Comparison of ENCODE assay signal across 8 cellular contexts in the genomic region with DNA sequence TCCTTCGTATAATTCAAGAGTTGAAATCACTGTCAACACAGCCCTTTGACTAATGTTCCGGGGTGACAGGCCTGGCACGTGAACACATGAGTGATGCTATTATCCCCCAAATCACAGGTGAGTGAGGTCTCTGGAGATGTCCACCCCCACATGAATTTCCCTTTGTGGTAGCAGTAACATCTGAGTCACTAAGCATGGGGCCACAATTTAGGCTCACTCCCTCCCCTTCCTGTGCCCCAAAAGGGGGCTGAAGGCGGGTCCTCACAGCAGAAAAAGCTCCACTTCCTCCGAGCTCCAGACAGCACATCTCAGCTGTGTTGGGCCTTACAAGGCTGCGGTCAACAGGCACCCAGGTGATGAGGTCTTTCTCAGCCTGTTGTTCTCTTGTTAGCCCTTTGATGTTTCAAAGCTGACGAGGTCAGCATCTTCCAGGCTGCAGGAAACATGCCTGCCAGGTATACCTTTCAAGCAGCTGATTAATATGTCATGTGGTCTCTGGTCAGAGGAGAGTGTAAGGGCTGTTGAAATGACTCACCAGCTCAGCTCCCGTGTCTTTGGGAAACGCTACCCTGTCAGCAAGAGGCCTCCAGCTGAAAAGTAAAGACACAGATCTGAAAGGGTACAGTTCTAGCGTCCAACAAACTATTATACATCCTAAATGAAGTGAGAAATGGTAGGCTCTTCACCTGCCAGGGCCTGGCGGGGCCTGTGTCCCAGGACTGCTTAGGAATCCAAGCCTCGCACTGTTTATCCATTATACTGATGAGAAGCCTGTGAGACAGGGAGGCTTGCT.
A peak's percentile ranks its signal among the peaks of the same experiment; 100 is the strongest.
DNase-seq lines count a peak whose midpoint lies in the region; ATAC-seq and TF ChIP-seq lines count a peak whose summit lies in the region.

No MANE protein-coding gene starts in this region.

- peak overlapping the region; percentile 78 for H3K4ac ChIP-seq in trophoblast cell (ENCODE audit: low read depth, low read length)

- H2AK5ac ChIP-seq in trophoblast cell (ENCODE audit: low read length), result peak overlapping the region; percentile 90

- peaks cover 41 to 43% of the 10 kb centered on the region in 2 experiments for H3K4me1 ChIP-seq in trophoblast cell (ENCODE audit: control insufficient read depth in 1 of 2, insufficient read depth in 2 of 2, low read length in 2 of 2)

- H3K36me3 Mint-ChIP-seq in CD14-positive monocyte (peaks cover 11 to 12% of the 10 kb centered on the region in 2 donors), activated B cell treated with CpG ODN at 0.5 μM for 24 hours (ENCODE audit: low read depth) (peaks cover 11% of the 10 kb centered on the region), glutamatergic neuron (ENCODE audit: unreplicated experiment) (peaks cover 7% of the 10 kb centered on the region)
- peaks cover 10% of the 10 kb centered on the region for H3K36me3 Mint-ChIP-seq in central memory CD8-positive, alpha-beta T cell (ENCODE audit: insufficient read depth)

- peak overlapping the region; percentile 10 for H3K4me3 ChIP-seq in trophoblast cell (ENCODE audit: low read depth, low read length)

- H4K8ac ChIP-seq in trophoblast cell (ENCODE audit: low read depth, low read length), result peak overlapping the region; percentile 86

- H3K27me3 ChIP-seq in trophoblast cell (ENCODE audit: insufficient read depth, low read length), result no peaks in the 10 kb centered on the region

- peak overlapping the region; percentile 97 for H2BK5ac ChIP-seq in trophoblast cell (ENCODE audit: low read depth, low read length, poor library complexity)

- peak overlapping the region; percentile 25 for H4K12ac ChIP-seq in trophoblast cell (ENCODE audit: low read depth, low read length)

- POLR2A ChIA-PET in activated B cell treated with CpG ODN at 0.5 μM for 24 hours (lab: Charles Lee), result interaction anchor here (0.7 to 10.6 kb wide), 50 partner anchors 9 to 436 kb away, joined by 3 to 604 read pairs (median 5); a partner anchor contains a TSS

- H2AFZ ChIP-seq in trophoblast cell (ENCODE audit: insufficient read depth, low read length, poor library complexity), result no peak overlapping the region

- H3K27ac Mint-ChIP-seq in CD14-positive monocyte, result peak overlapping the region; percentile 100
- H3K27ac Mint-ChIP-seq in activated B cell treated with CpG ODN at 0.5 μM for 24 hours, result peak overlapping the region; percentile 97
- peak overlapping the region; percentile 90 for H3K27ac Mint-ChIP-seq in central memory CD8-positive, alpha-beta T cell (ENCODE audit: low read depth)
- H3K27ac Mint-ChIP-seq in glutamatergic neuron (ENCODE audit: unreplicated experiment), result no peak overlapping the region

- no peak for TF ChIP-seq CTCF in CD14-positive monocyte (IDR thresholded peaks at IDR 0.05)
- TF ChIP-seq CTCF in activated B cell treated with CpG ODN at 0.5 μM for 24 hours (IDR thresholded peaks at IDR 0.05), result no peak
- no peak for TF ChIP-seq CTCF in glutamatergic neuron (IDR thresholded peaks at IDR 0.05; ENCODE audit: partially characterized antibody, unreplicated experiment)

- peak overlapping the region; percentile 90 for H2BK12ac ChIP-seq in trophoblast cell (ENCODE audit: low read length)

- ATAC-seq in GM19467 (IDR thresholded peaks at IDR 0.05; ENCODE audit: unreplicated experiment) (peak; percentile 71), HG03571 (IDR thresholded peaks at IDR 0.05; ENCODE audit: unreplicated experiment) (peak; percentile 66), activated B cell treated with CpG ODN at 0.5 μM for 24 hours (ENCODE audit: low read depth) (peak; percentile 76)
- peak; percentile 88 for ATAC-seq in central memory CD8-positive, alpha-beta T cell (replicated peaks; ENCODE audit: extremely low read depth, poor library complexity, severe bottlenecking)

- H3K4me1 Mint-ChIP-seq in CD14-positive monocyte (peaks cover 75% of the 10 kb centered on the region), activated B cell treated with CpG ODN at 0.5 μM for 24 hours (peaks cover 86% of the 10 kb centered on the region), glutamatergic neuron (ENCODE audit: low read depth, unreplicated experiment) (peaks cover 5% of the 10 kb centered on the region)
- peaks cover 59% of the 10 kb centered on the region for H3K4me1 Mint-ChIP-seq in central memory CD8-positive, alpha-beta T cell

- H3K27me3 Mint-ChIP-seq in CD14-positive monocyte (ENCODE audit: low read depth in 3 of 3) (peaks cover 0 to 4% (median 1%) of the 10 kb centered on the region in 3 donors), activated B cell treated with CpG ODN at 0.5 μM for 24 hours (no peaks in the 10 kb centered on the region), glutamatergic neuron (ENCODE audit: unreplicated experiment) (peaks cover 1% of the 10 kb centered on the region)
- H3K27me3 Mint-ChIP-seq in central memory CD8-positive, alpha-beta T cell, result no peaks in the 10 kb centered on the region

- H3K4me2 ChIP-seq in trophoblast cell (ENCODE audit: low read length), result peak overlapping the region; percentile 27

- peak overlapping the region; percentile 95 for H3K27ac ChIP-seq in trophoblast cell (ENCODE audit: low read depth, low read length)

- no peaks in the 10 kb centered on the region for H3K36me3 ChIP-seq in trophoblast cell (ENCODE audit: control insufficient read depth in 1 of 2, insufficient read depth in 2 of 2, low read length in 2 of 2)

- no peak overlapping the region for H3K23ac ChIP-seq in trophoblast cell (ENCODE audit: low read length)

- H3K9me3 Mint-ChIP-seq in CD14-positive monocyte, result peaks cover 0 to 6% (median 0%) of the 10 kb centered on the region in 7 donors
- H3K9me3 Mint-ChIP-seq in activated B cell treated with CpG ODN at 0.5 μM for 24 hours, result no peaks in the 10 kb centered on the region
- no peaks in the 10 kb centered on the region for H3K9me3 Mint-ChIP-seq in central memory CD8-positive, alpha-beta T cell
- H3K9me3 Mint-ChIP-seq in glutamatergic neuron (ENCODE audit: unreplicated experiment), result peaks cover 2% of the 10 kb centered on the region

- intact Hi-C loops in CD14-positive monocyte (cut with micrococcal nuclease) (loop anchor here (5.0 to 10.0 kb wide), 5 partner anchors 57 to 291 kb away; a partner anchor contains a TSS), activated B cell treated with CpG ODN at 0.5 μM for 24 hours (cut with micrococcal nuclease) (loop anchor here (1.0 to 2.0 kb wide), 10 partner anchors 57 to 437 kb away; a partner anchor contains a TSS)

- WGBS in trophoblast cell (ENCODE audit: extremely low coverage, insufficient coverage, insufficient read length), result no CpG with 5 or more reads among the region's 12 CpGs

- H3K18ac ChIP-seq in trophoblast cell (ENCODE audit: low read length), result peak overlapping the region; percentile 96

- H3K79me1 ChIP-seq in trophoblast cell (ENCODE audit: low read length), result peaks cover 57% of the 10 kb centered on the region

- peak; percentile 88 for DNase-seq in CD14-positive monocyte (ENCODE audit: low spot score)
- peak; percentile 65 for DNase-seq in activated B cell treated with CpG ODN at 0.5 μM for 24 hours
- DNase-seq in central memory CD8-positive, alpha-beta T cell (ENCODE audit: low spot score in 2 of 2), result peak; percentile 55 to 77
- peak; percentile 91 to 94 for DNase-seq in trophoblast cell
- DNase-seq in NCI-H1092 (lab: John Stamatoyannopoulos, UW), result no peak
- no peak for DNase-seq in glutamatergic neuron

- peak overlapping the region; percentile 47 for H3K9ac ChIP-seq in trophoblast cell (ENCODE audit: low read length)

- H3K4me3 Mint-ChIP-seq in CD14-positive monocyte (peak overlapping the region; percentile 24 to 46), activated B cell treated with CpG ODN at 0.5 μM for 24 hours (peak overlapping the region; percentile 73), glutamatergic neuron (ENCODE audit: unreplicated experiment) (no peak overlapping the region)
- peak overlapping the region; percentile 51 for H3K4me3 Mint-ChIP-seq in central memory CD8-positive, alpha-beta T cell

- peaks cover 2% of the 10 kb centered on the region for H3K9me3 ChIP-seq in trophoblast cell (ENCODE audit: insufficient read depth, low read depth, low read length)

- peaks cover 16% of the 10 kb centered on the region for H3K79me2 ChIP-seq in trophoblast cell (ENCODE audit: control insufficient read depth, insufficient read depth, low read length, poor library complexity)

- peak overlapping the region; percentile 97 for H4K91ac ChIP-seq in trophoblast cell (ENCODE audit: low read depth, low read length)

- peak overlapping the region; percentile 82 for H3K14ac ChIP-seq in trophoblast cell (ENCODE audit: low read length)

- H2BK120ac ChIP-seq in trophoblast cell (ENCODE audit: insufficient read depth, low read length, poor library complexity), result peak overlapping the region; percentile 90

- CTCF ChIA-PET in activated B cell treated with CpG ODN at 0.5 μM for 24 hours (lab: Charles Lee), result interaction anchor here (0.6 to 2.9 kb wide), 20 partner anchors 32 to 742 kb away, joined by 3 to 10 read pairs (median 4); no protein-coding TSS in a partner anchor

Comparison
In these comparisons a context has a peak if more than half of its experiments do, and no peak if none do; other contexts are left out.
1. DNase-seq: peak in CD14-positive monocyte (single experiment), activated B cell treated with CpG ODN at 0.5 μM for 24 hours (single experiment), central memory CD8-positive, alpha-beta T cell (2 of 2) and trophoblast cell (2 of 2); none in NCI-H1092 (single experiment) and glutamatergic neuron (single experiment).
2. Peak in every context shown above with its lines, with median percentiles within 50 percentile points of each other: ATAC-seq.